ENCODE assay signal across 10 cellular contexts in genomic region chr15:88477126-88477525, GRCh38.
"Had no signal": no experiment of that assay in that cellular context is flagged by ENCODE, and none has a peak within 500 bp of the region (broad histone marks: within the 10 kb centered on the region; RNA-seq: fewer than 3 reads in every experiment).

No MANE protein-coding gene starts in this region.

- H3K4me3 ChIP-seq: ascending aorta, hepatocyte, left lung, thyroid gland had no signal

- H3K27ac Mint-ChIP-seq: activated B cell treated with CpG ODN at 0.5 μM for 24 hours; activated CD4-positive, alpha-beta T cell treated with anti-CD3 and anti-CD28 coated beads, Interleukin-2, amount 10 ng/mL, durations not matched to agents 24 days and 14 days; activated CD8-positive, alpha-beta T cell treated with anti-CD3 and anti-CD28 coated beads, Interleukin-2, amount 10 ng/mL, durations not matched to agents 7 days and 5 days; stimulated activated effector memory CD8-positive, alpha-beta T cell treated with anti-CD3 and anti-CD28 coated beads, Interleukin-12 subunit alpha, Interleukin-12 subunit beta, amount 100 ng/mL, for 72 hours had no signal

- H3K4me3 Mint-ChIP-seq: activated B cell treated with CpG ODN at 0.5 μM for 24 hours; activated CD4-positive, alpha-beta T cell treated with anti-CD3 and anti-CD28 coated beads, Interleukin-2, amount 10 ng/mL, durations not matched to agents 24 days and 14 days; activated CD8-positive, alpha-beta T cell treated with anti-CD3 and anti-CD28 coated beads, Interleukin-2, amount 10 ng/mL, durations not matched to agents 7 days and 5 days; nephron; stimulated activated effector memory CD8-positive, alpha-beta T cell treated with anti-CD3 and anti-CD28 coated beads, Interleukin-12 subunit alpha, Interleukin-12 subunit beta, amount 100 ng/mL, for 72 hours had no signal

- H3K9me3 ChIP-seq: ascending aorta, left lung, thyroid gland had no signal

- H3K9me3 Mint-ChIP-seq: activated B cell treated with CpG ODN at 0.5 μM for 24 hours; activated CD4-positive, alpha-beta T cell treated with anti-CD3 and anti-CD28 coated beads, Interleukin-2, amount 10 ng/mL, durations not matched to agents 24 days and 14 days; nephron; stimulated activated effector memory CD8-positive, alpha-beta T cell treated with anti-CD3 and anti-CD28 coated beads, Interleukin-12 subunit alpha, Interleukin-12 subunit beta, amount 100 ng/mL, for 72 hours had no signal

- H3K27me3 ChIP-seq: ascending aorta, hepatocyte, left lung, thyroid gland had no signal

- H3K27me3 Mint-ChIP-seq: activated B cell treated with CpG ODN at 0.5 μM for 24 hours; activated CD4-positive, alpha-beta T cell treated with anti-CD3 and anti-CD28 coated beads, Interleukin-2, amount 10 ng/mL, durations not matched to agents 24 days and 14 days had no signal

- H3K27ac ChIP-seq: ascending aorta, hepatocyte, left lung, thyroid gland had no signal

- DNase-seq: activated B cell treated with CpG ODN at 0.5 μM for 24 hours; activated CD8-positive, alpha-beta memory T cell treated with anti-CD3 and anti-CD28 coated beads, Interleukin-2, amount 50 U/mL, for 4 hours; left lung had no signal

- H3K4me1 ChIP-seq: ascending aorta, left lung, thyroid gland had no signal
